Comparison of ENCODE assay signal across 8 cellular contexts in the genomic region with DNA sequence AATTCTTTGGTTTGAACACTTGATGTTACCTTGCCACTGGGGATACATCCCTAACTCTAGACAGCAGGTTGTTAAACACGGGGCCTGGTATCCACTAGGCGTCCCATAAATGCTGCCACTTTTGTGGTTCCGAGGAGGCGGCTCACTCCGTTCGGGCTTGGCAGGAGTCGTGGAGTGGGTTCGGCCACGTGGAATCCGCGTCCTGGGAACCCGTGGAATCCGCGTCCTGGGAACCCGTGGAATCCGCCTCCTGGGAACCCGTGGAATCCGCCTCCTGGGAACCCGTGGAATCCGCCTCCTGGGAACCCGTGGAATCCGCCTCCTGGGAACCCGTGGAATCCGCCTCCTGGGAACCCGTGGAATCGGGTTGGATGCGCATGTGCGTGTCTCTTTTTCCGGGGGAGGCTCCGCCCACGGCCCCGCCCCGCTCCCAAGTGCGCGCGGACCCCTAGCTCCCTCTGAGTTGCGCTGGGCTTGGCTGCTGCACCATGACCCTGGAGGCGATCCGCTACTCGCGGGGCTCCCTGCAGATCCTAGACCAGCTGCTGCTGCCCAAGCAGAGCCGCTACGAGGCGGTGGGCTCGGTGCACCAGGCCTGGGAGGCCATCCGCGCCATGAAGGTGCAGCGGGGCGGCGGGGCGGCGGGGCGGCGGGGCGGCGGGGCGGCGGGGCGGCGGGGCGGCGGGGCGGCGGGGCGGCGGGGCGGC. TPM values are rescaled to one million over a fixed set of nuclear protein-coding genes. Genes with fewer than 3 reads are reported as not detected.
A peak's percentile ranks its signal among the peaks of the same experiment; 100 is the strongest.
DNase-seq lines count a peak whose midpoint lies in the region.

A gene (plus strand): TSS at position 422 of the 707 bp plus-strand sequence. CDS start 67 bp downstream, at position 489.

- H3K27ac ChIP-seq in Karpas-422 (ENCODE audit: low read length) (no peak within 1 kb of the TSS), thymus (ENCODE audit: low read depth) (peak within 1 kb of the TSS; percentile 53)

- H3K36me3 ChIP-seq in Karpas-422 (ENCODE audit: insufficient read depth, low read length) = 0 out of 2 replicates have a peak, but pooled peaks cover 2% of the 10 kb centered on the region
- H3K36me3 ChIP-seq in thymus (ENCODE audit: control insufficient read depth, insufficient read depth) = peaks cover 38% of the 10 kb centered on the region

- H2AFZ ChIP-seq in Karpas-422 (ENCODE audit: low read length) = peak within 1 kb of the TSS; percentile 68; the same call in 1 of the 2 replicates

- no peaks in the 10 kb centered on the region for H4K20me1 ChIP-seq in Karpas-422 (ENCODE audit: insufficient read depth, low read depth, low read length)

- H3K4me1 ChIP-seq in Karpas-422 (ENCODE audit: low read length) (peaks cover 10% of the 10 kb centered on the region), thymus (ENCODE audit: control insufficient read depth, insufficient read depth, low read length) (peaks cover 9% of the 10 kb centered on the region)

- peak within 1 kb of the TSS; percentile 63 for H3K9ac ChIP-seq in Karpas-422 (ENCODE audit: low read length)

- H3K9me2 ChIP-seq in Karpas-422 (replicated peaks; ENCODE audit: insufficient read depth, low read length) = no peaks in the 10 kb centered on the region

- H3K27me3 ChIP-seq in Karpas-422 (ENCODE audit: low read length) (no peaks in the 10 kb centered on the region), thymus (ENCODE audit: control insufficient read depth, insufficient read depth) (no peaks in the 10 kb centered on the region)

- H3K4me2 ChIP-seq in Karpas-422 (ENCODE audit: low read depth, low read length, poor library complexity, severe bottlenecking) = peak within 1 kb of the TSS; percentile 56

- no peaks in the 10 kb centered on the region for H3K9me3 ChIP-seq in Karpas-422 (ENCODE audit: low read length)
- H3K9me3 ChIP-seq in thymus (ENCODE audit: control insufficient read depth) = no peaks in the 10 kb centered on the region

- DNase-seq in DMS79 treated with DMSO at 0.1 percent for 48 hours (lab: John Stamatoyannopoulos, UW) = peak; percentile 46
- DNase-seq in DMS79 (lab: John Stamatoyannopoulos, UW) = no peak
- peak; percentile 88 for DNase-seq in Karpas-422
- DNase-seq in SK-MEL-5 (ENCODE audit: low read depth, low spot score) = peak; percentile 61
- peak; percentile 66 for DNase-seq in activated naive CD4-positive, alpha-beta T cell treated with anti-CD3 and anti-CD28 coated beads, Interleukin-2, amount 50 U/mL, for 16 hours
- peak; percentile 66 for DNase-seq in globus pallidus (ENCODE audit: low spot score)
- DNase-seq in nucleus accumbens (lab: John Stamatoyannopoulos, UW) = peak in 54 of 56 donors; percentile 11 to 93 (median 67)

- H3K79me2 ChIP-seq in Karpas-422 (ENCODE audit: low read length) = peaks cover 23% of the 10 kb centered on the region

- WGBS in thymus = 4% methylated on average over 67 of the region's 67 CpGs

- H3K4me3 ChIP-seq in Karpas-422 (ENCODE audit: low read length) (peak within 1 kb of the TSS; percentile 69), thymus (ENCODE audit: low read length) (peak within 1 kb of the TSS; percentile 85)

- in situ Hi-C loops in SK-MEL-5 (cut with HindIII; ENCODE audit: low pct_unique_long_range_greater_than_20kb, low sequenced_read_pairs) = no loop called here

RNA-seq across cellular contexts. Expression of the gene that starts here (rescaled TPM):
- 33.4 and 78.9 TPM in 2 replicates for total RNA-seq in Karpas-422 (2014; rRNA removed; shearing (Covaris generic); ENCODE audit: low replicate concordance)
- total RNA-seq in SK-MEL-5 (2014; rRNA removed; shearing (Covaris generic)) = 15.3 and 17.8 TPM in 2 replicates
- 16.1 and 22.5 TPM in 2 replicates for polyA plus RNA-seq in SK-MEL-5 (2015; cell fraction: cytosol; rRNA removed)
- polyA plus RNA-seq in SK-MEL-5 (2015; cell fraction: nucleus; rRNA removed) = 148 and 169 TPM in 2 replicates
- polyA plus RNA-seq in thymus = 36.3 TPM
